ENCODE assay signal across 1 cellular context in genomic region chr20:35541783-35542662, GRCh38.
TF ChIP-seq lines count a peak whose summit lies in the region.

Gene ERGIC3, plus strand, starts transcription at chr20:35542078. Its CDS starts 20 bp downstream, at chr20:35542098.

TF ChIP-seq in GM12878, 131 proteins besides CTCF, POLR2A, EP300 and RAD21 (continued from another document):
- TF ChIP-seq NBN (IDR thresholded peaks at IDR 0.05), result 0 out of 2 replicates have a peak, but pooled peaks have one; percentile 43
- peak; percentile 49; the same call in 1 of the 2 replicates for TF ChIP-seq CBFB (IDR thresholded peaks at IDR 0.05; ENCODE audit: low read depth)
- peak; percentile 94 for TF ChIP-seq NR2F1 (conservative IDR thresholded peaks at IDR 0.05)
- TF ChIP-seq MXI1 (IDR thresholded peaks at IDR 0.05; ENCODE audit: low read depth, low read length), result no peak
- TF ChIP-seq RELB (IDR thresholded peaks at IDR 0.05; ENCODE audit: low read depth), result peak; percentile 43; the same call in 1 of the 2 replicates
- TF ChIP-seq GABPA (IDR thresholded peaks at IDR 0.05; ENCODE audit: low read depth), result peak; percentile 89
- peak; percentile 94 for TF ChIP-seq NR2C1 (IDR thresholded peaks at IDR 0.05)
- TF ChIP-seq CREB1 (IDR thresholded peaks at IDR 0.05; ENCODE audit: low read depth), result no peak
- TF ChIP-seq SIN3A (IDR thresholded peaks at IDR 0.05; ENCODE audit: low read depth, low read length), result no peak; the same call in 1 of the 2 replicates
- TF ChIP-seq SPI1 (IDR thresholded peaks at IDR 0.05; ENCODE audit: borderline replicate concordance, insufficient read depth, low read depth, low read length), result no peak
- no peak for TF ChIP-seq BHLHE40 (IDR thresholded peaks at IDR 0.05; ENCODE audit: borderline replicate concordance in 1 of 2, low read depth in 2 of 2, low read length in 1 of 2)
- peak; percentile 89 for TF ChIP-seq ZBTB40 (IDR thresholded peaks at IDR 0.05; ENCODE audit: borderline replicate concordance)
- TF ChIP-seq KDM1A (IDR thresholded peaks at IDR 0.05; ENCODE audit: borderline replicate concordance), result no peak
- peak in 1 of 2 experiments; percentile 72; a peak in 2 of 3 replicates for TF ChIP-seq EGR1 (IDR thresholded peaks at IDR 0.05; ENCODE audit: borderline replicate concordance in 1 of 2, low read depth in 2 of 2, low read length in 2 of 2)
- no peak for TF ChIP-seq SMAD1 (IDR thresholded peaks at IDR 0.05; ENCODE audit: low read depth, partially characterized antibody)
- TF ChIP-seq CBX5 (IDR thresholded peaks at IDR 0.05; ENCODE audit: low read depth), result no peak
- 0 out of 2 replicates have a peak, but pooled peaks have one; percentile 31 for TF ChIP-seq BACH1 (IDR thresholded peaks at IDR 0.05; ENCODE audit: borderline replicate concordance)
- TF ChIP-seq E2F8 (IDR thresholded peaks at IDR 0.05; ENCODE audit: low read depth, partially characterized antibody), result no peak
- no peak for TF ChIP-seq RUNX3 (IDR thresholded peaks at IDR 0.05; ENCODE audit: low read length)
- peak; percentile 41; the same call in 1 of the 2 replicates for TF ChIP-seq MTA2 (IDR thresholded peaks at IDR 0.05; ENCODE audit: low read depth)
- peak; percentile 37; the same call in 1 of the 2 replicates for TF ChIP-seq TAF1 (IDR thresholded peaks at IDR 0.05; ENCODE audit: borderline replicate concordance, low read depth, low read length)
- no peak for TF ChIP-seq RBBP5 (conservative IDR thresholded peaks at IDR 0.05)
- 0 out of 2 replicates have a peak, but pooled peaks have one; percentile 54 for TF ChIP-seq POLR2AphosphoS2 (IDR thresholded peaks at IDR 0.05; ENCODE audit: low read depth, low read length)
- TF ChIP-seq POU2F2 (IDR thresholded peaks at IDR 0.05; ENCODE audit: borderline replicate concordance, low read depth, low read length), result peak; percentile 30; the same call in 1 of the 3 replicates
